Comparison of ENCODE assay signal across 26 cellular contexts in the genomic region with DNA sequence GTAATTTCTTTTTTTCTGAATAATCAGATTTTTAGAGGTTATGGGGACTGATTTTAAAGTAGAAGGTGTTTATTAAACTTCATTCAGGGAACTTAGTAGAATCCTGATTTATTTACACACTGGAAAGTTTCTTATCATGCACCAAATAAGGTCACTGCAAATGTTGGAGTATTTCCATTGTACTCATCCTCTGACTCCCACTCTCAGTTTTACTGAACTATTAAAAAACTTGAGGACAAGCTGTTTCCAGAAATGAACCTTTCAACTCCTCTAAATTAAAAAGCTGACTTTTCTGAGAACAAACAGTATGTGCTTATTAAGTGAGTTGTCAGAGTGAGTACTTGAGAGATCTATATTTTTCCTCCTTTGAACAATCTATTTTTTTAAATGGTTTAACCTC.
"Had no signal": no experiment of that assay in that cellular context is flagged by ENCODE, and none has a peak within 500 bp of the region (broad histone marks: within the 10 kb centered on the region; RNA-seq: fewer than 3 reads in every experiment).

No MANE protein-coding gene starts in this region.

- H3K27ac Mint-ChIP-seq: activated CD4-positive, alpha-beta T cell treated with anti-CD3 and anti-CD28 coated beads, Interleukin-2, amount 10 ng/mL, durations not matched to agents 7 days and 5 days; activated CD8-positive, alpha-beta memory T cell treated with anti-CD3 and anti-CD28 coated beads, Interleukin-2, amount 10 ng/mL, durations not matched to agents 7 days and 5 days; activated CD8-positive, alpha-beta T cell treated with anti-CD3 and anti-CD28 coated beads for 36 hours; activated naive CD4-positive, alpha-beta T cell treated with anti-CD3 and anti-CD28 coated beads, Interleukin-2, amount 10 ng/mL, durations not matched to agents 7 days and 5 days; immature natural killer cell; natural killer cell; stimulated activated naive B cell treated with anti-CD40 and anti-IgM and Interleukin-4, amounts not matched to agents 10 μg/mL and 1 μg/mL and 100 μg/mL, for 72 hours; T-helper 2 cell treated with Interferon-gamma antibody and Interleukin-4, amounts not matched to agents 5 μg/mL and 100 μg/mL, for 36 hours had no signal

- ATAC-seq: activated CD8-positive, alpha-beta memory T cell treated with anti-CD3 and anti-CD28 coated beads, Interleukin-2, amount 10 ng/mL, durations not matched to agents 7 days and 5 days; activated CD8-positive, alpha-beta T cell treated with anti-CD3 and anti-CD28 coated beads for 36 hours; body of pancreas; natural killer cell; pancreas; psoas muscle; right cardiac atrium; stimulated activated naive B cell treated with anti-CD40 and anti-IgM and Interleukin-4, amounts not matched to agents 10 μg/mL and 1 μg/mL and 100 μg/mL, for 72 hours had no signal

- H3K4me1 ChIP-seq: pancreas, psoas muscle had no signal

- H3K9me3 ChIP-seq: neutrophil, pancreas, psoas muscle had no signal

- H3K27me3 ChIP-seq: body of pancreas, cardiac muscle cell, hepatocyte, neutrophil, pancreas had no signal

- DNase-seq: activated CD4-positive, alpha-beta T cell treated with anti-CD3 and anti-CD28 coated beads, Interleukin-2, amount 10 ng/mL, durations not matched to agents 7 days and 5 days; activated CD4-positive, CD25-positive, alpha-beta regulatory T cell treated with anti-CD3 and anti-CD28 coated beads, Interleukin-2, amount 50 U/mL, for 72 hours; activated CD8-positive, alpha-beta memory T cell treated with anti-CD3 and anti-CD28 coated beads, Interleukin-2, amount 10 ng/mL, durations not matched to agents 7 days and 5 days; activated CD8-positive, alpha-beta T cell treated with anti-CD3 and anti-CD28 coated beads for 36 hours; activated effector memory CD4-positive, alpha-beta T cell treated with anti-CD3 and anti-CD28 coated beads, Interleukin-2, amount 50 U/mL, for 16 hours; activated naive CD4-positive, alpha-beta T cell treated with anti-CD3 and anti-CD28 coated beads, Interleukin-2, amount 10 ng/mL, durations not matched to agents 7 days and 5 days; activated T-cell treated with anti-CD3 and anti-CD28 coated beads for 4 hours; body of pancreas; foreskin melanocyte; glutamatergic neuron; immature natural killer cell; left ventricle myocardium inferior; midbrain; natural killer cell; pancreas; psoas muscle; right cardiac atrium; stimulated activated CD4-positive, alpha-beta T cell treated with anti-CD3 and anti-CD28 coated beads, Interleukin-15, amount 100 ng/mL, for 24 hours; stimulated activated naive B cell treated with anti-CD40 and anti-IgM and Interleukin-4, amounts not matched to agents 10 μg/mL and 1 μg/mL and 100 μg/mL, for 72 hours; trophoblast cell had no signal

- H3K36me3 ChIP-seq: cardiac muscle cell, left ventricle myocardium inferior, neutrophil, pancreas had no signal

- H3K4me3 ChIP-seq: body of pancreas, cardiac muscle cell, hepatocyte, left ventricle myocardium inferior, pancreas, psoas muscle, smooth muscle cell had no signal

- H3K36me3 Mint-ChIP-seq: activated CD8-positive, alpha-beta memory T cell treated with anti-CD3 and anti-CD28 coated beads, Interleukin-2, amount 10 ng/mL, durations not matched to agents 7 days and 5 days; activated naive CD4-positive, alpha-beta T cell treated with anti-CD3 and anti-CD28 coated beads, Interleukin-2, amount 10 ng/mL, durations not matched to agents 7 days and 5 days; immature natural killer cell; natural killer cell; stimulated activated naive B cell treated with anti-CD40 and anti-IgM and Interleukin-4, amounts not matched to agents 10 μg/mL and 1 μg/mL and 100 μg/mL, for 72 hours had no signal

- H3K27ac ChIP-seq: body of pancreas, cardiac muscle cell, hepatocyte, left ventricle myocardium inferior, neutrophil, pancreas, psoas muscle, VCaP had no signal

- H3K4me3 Mint-ChIP-seq: activated CD4-positive, alpha-beta T cell treated with anti-CD3 and anti-CD28 coated beads, Interleukin-2, amount 10 ng/mL, durations not matched to agents 7 days and 5 days; activated CD8-positive, alpha-beta memory T cell treated with anti-CD3 and anti-CD28 coated beads, Interleukin-2, amount 10 ng/mL, durations not matched to agents 7 days and 5 days; activated CD8-positive, alpha-beta T cell treated with anti-CD3 and anti-CD28 coated beads for 36 hours; activated naive CD4-positive, alpha-beta T cell treated with anti-CD3 and anti-CD28 coated beads, Interleukin-2, amount 10 ng/mL, durations not matched to agents 7 days and 5 days; immature natural killer cell; natural killer cell; stimulated activated naive B cell treated with anti-CD40 and anti-IgM and Interleukin-4, amounts not matched to agents 10 μg/mL and 1 μg/mL and 100 μg/mL, for 72 hours; T-helper 2 cell treated with Interferon-gamma antibody and Interleukin-4, amounts not matched to agents 5 μg/mL and 100 μg/mL, for 36 hours had no signal

- H3K4me1 Mint-ChIP-seq: activated CD4-positive, alpha-beta T cell treated with anti-CD3 and anti-CD28 coated beads, Interleukin-2, amount 10 ng/mL, durations not matched to agents 7 days and 5 days; activated CD8-positive, alpha-beta memory T cell treated with anti-CD3 and anti-CD28 coated beads, Interleukin-2, amount 10 ng/mL, durations not matched to agents 7 days and 5 days; activated naive CD4-positive, alpha-beta T cell treated with anti-CD3 and anti-CD28 coated beads, Interleukin-2, amount 10 ng/mL, durations not matched to agents 7 days and 5 days; immature natural killer cell; natural killer cell; stimulated activated naive B cell treated with anti-CD40 and anti-IgM and Interleukin-4, amounts not matched to agents 10 μg/mL and 1 μg/mL and 100 μg/mL, for 72 hours had no signal
